ENCODE assay signal across 28 cellular contexts in genomic region chr2:14272396-14273077, GRCh38.
DNase-seq lines count a peak whose midpoint lies in the region; ATAC-seq, FAIRE-seq and TF ChIP-seq lines count a peak whose summit lies in the region.
"Had no signal": no experiment of that assay in that cellular context is flagged by ENCODE, and none has a peak within 500 bp of the region (broad histone marks: within the 10 kb centered on the region; RNA-seq: fewer than 3 reads in every experiment).

No MANE protein-coding gene starts in this region.

- H3K27ac Mint-ChIP-seq in MCF 10A (ENCODE audit: low read depth, unreplicated experiment) (peak overlapping the region; percentile 23), GM23338 (no peak overlapping the region)
- H3K27ac Mint-ChIP-seq: CD14-positive monocyte; CD4-positive, alpha-beta memory T cell had no signal

- H2BK15ac ChIP-seq in H1 (ENCODE audit: low read length) = no peak overlapping the region

- no peak overlapping the region for H3K14ac ChIP-seq in H1 (ENCODE audit: insufficient read length)

- POLR2A ChIA-PET in MCF 10A (lab: Yijun Ruan, JAX) = no interaction called here
- POLR2A ChIA-PET in H1 (lab: Charles Lee; ENCODE audit: partially characterized antibody) = no interaction called here

- 82% methylated on average over 4 of the region's 4 CpGs for WGBS in mammary epithelial cell (ENCODE audit: low coverage, missing lambda C conversion rate)
- WGBS in H1 (ENCODE audit: extremely low coverage in 1 of 2, insufficient coverage in 1 of 2, insufficient read length in 1 of 2, insufficient replicate concordance in 2 of 2, low coverage in 1 of 2, low lambda C conversion rate in 2 of 2, missing lambda C conversion rate in 1 of 2), 2 experiments = 81% methylated on average over 4 of the region's 4 CpGs; no CpG with 5 or more reads in 1 of the 2 experiments

- H2BK120ac ChIP-seq in H1 (replicated peaks; ENCODE audit: low read depth, low read length) = no peak overlapping the region

- H3K36me3 ChIP-seq in mammary epithelial cell (ENCODE audit: insufficient read depth, low read length) (no peaks in the 10 kb centered on the region), GM23338 (ENCODE audit: insufficient read depth) (no peaks in the 10 kb centered on the region), H1 (ENCODE audit: control insufficient read depth in 2 of 4, insufficient read depth in 4 of 4, low read length in 3 of 4) (no peaks in the 10 kb centered on the region)
- H3K36me3 ChIP-seq: BE2C, BLaER1 had no signal

- H3K56ac ChIP-seq in H1 (replicated peaks; ENCODE audit: insufficient read length, low read depth, low read length) = peak overlapping the region; percentile 32

- H2AK5ac ChIP-seq in H1 (ENCODE audit: low read depth, low read length) = no peak overlapping the region

- no peak overlapping the region for H3K18ac ChIP-seq in H1 (ENCODE audit: extremely low read depth, low read length)

- H2AFZ ChIP-seq in mammary epithelial cell (ENCODE audit: low read depth, low read length) = no peak overlapping the region
- 0 out of 2 replicates have a peak overlapping the region, but pooled peaks have one; percentile 10 for H2AFZ ChIP-seq in GM23338
- H2AFZ ChIP-seq in H1 (ENCODE audit: low read length) = no peak overlapping the region

- no peak overlapping the region for H3K4ac ChIP-seq in H1 (replicated peaks; ENCODE audit: insufficient read length, low read depth, low read length)

- peaks cover 4% of the 10 kb centered on the region for H3K9me3 Mint-ChIP-seq in MCF 10A (ENCODE audit: unreplicated experiment)
- H3K9me3 Mint-ChIP-seq in GM23338 = peaks cover 20% of the 10 kb centered on the region

- no peak for TF ChIP-seq POLR2A in H1 (IDR thresholded peaks at IDR 0.05; ENCODE audit: control extremely low read depth in 1 of 2, low read depth in 2 of 2, low read length in 2 of 2)

- peaks cover 8% of the 10 kb centered on the region; the same call in 1 of the 2 replicates for H3K9me2 ChIP-seq in GM23338 (ENCODE audit: insufficient read depth)

- in situ Hi-C loops in mammary epithelial cell (cut with MboI; ENCODE audit: low sequenced_read_pairs in 2 of 2) (no loop called here), GM13977 (cut with MboI; ENCODE audit: low pct_unique_long_range_greater_than_20kb, low sequenced_read_pairs, unreplicated experiment) (no loop called here)

- H4K5ac ChIP-seq in H1 (ENCODE audit: insufficient read length, low read depth, low read length) = no peak overlapping the region

- H3K23ac ChIP-seq in H1 (ENCODE audit: insufficient read length) = no peak overlapping the region

- H3F3A ChIP-seq in GM23338 (replicated peaks; ENCODE audit: low read depth) = no peaks in the 10 kb centered on the region

- H2BK12ac ChIP-seq in H1 (ENCODE audit: low read depth, low read length) = no peak overlapping the region

- no peak overlapping the region for H4K91ac ChIP-seq in H1 (replicated peaks; ENCODE audit: insufficient read length, low read length)

- H3K9ac ChIP-seq in mammary epithelial cell (ENCODE audit: insufficient read depth, low read length) = no peak overlapping the region
- H3K9ac ChIP-seq in H1 (replicated peaks in 1 of 4; ENCODE audit: extremely low read depth in 1 of 4, low read depth in 3 of 4, low read length in 3 of 4) = no peak overlapping the region
- H3K9ac ChIP-seq: BLaER1 had no signal

- intact Hi-C loops in MCF 10A (cut with micrococcal nuclease) = no loop called here
- intact Hi-C loops in mammary epithelial cell (cut with micrococcal nuclease) = no loop called here
- intact Hi-C loops in left colon (cut with DNase I, micrococcal nuclease) = no loop called here

- no peak for ATAC-seq in GM23338
- ATAC-seq in left colon = peak; percentile 59
- no peak for ATAC-seq in HG03378 (IDR thresholded peaks at IDR 0.05; ENCODE audit: unreplicated experiment)
- ATAC-seq: GM12878 had no signal

- H3K27me3 Mint-ChIP-seq in MCF 10A (ENCODE audit: insufficient read depth, unreplicated experiment) (no peaks in the 10 kb centered on the region), GM23338 (ENCODE audit: insufficient read depth, low read depth, poor library complexity) (no peaks in the 10 kb centered on the region)
- H3K27me3 Mint-ChIP-seq: CD4-positive, alpha-beta memory T cell; CD4-positive, CD25-positive, alpha-beta regulatory T cell; CD8-positive, alpha-beta memory T cell had no signal

- no peak for TF ChIP-seq RAD21 in H1 (IDR thresholded peaks at IDR 0.05 in 1 of 2, conservative IDR thresholded peaks at IDR 0.05 in 1 of 2; ENCODE audit: low read depth in 2 of 2, low read length in 2 of 2)

- H3K27me3 ChIP-seq in mammary epithelial cell (ENCODE audit: insufficient read depth, low read length) (no peaks in the 10 kb centered on the region), GM23338 (ENCODE audit: insufficient read depth) (no peaks in the 10 kb centered on the region), H1 (replicated peaks in 1 of 4; ENCODE audit: control insufficient read depth in 3 of 4, extremely low read depth in 1 of 4, insufficient read depth in 3 of 4, low read length in 3 of 4) (no peaks in the 10 kb centered on the region)
- H3K27me3 ChIP-seq: BLaER1 had no signal

- H3K4me2 ChIP-seq in mammary epithelial cell (ENCODE audit: insufficient read depth, low read depth, low read length) = no peak overlapping the region
- H3K4me2 ChIP-seq in GM23338 = no peak overlapping the region
- no peak overlapping the region for H3K4me2 ChIP-seq in H1 (ENCODE audit: insufficient read depth in 1 of 2, low read depth in 2 of 2, low read length in 2 of 2)
- H3K4me2 ChIP-seq: BLaER1 had no signal

- DNase-seq in MCF 10A (ENCODE audit: unreplicated experiment) (no peak), mammary epithelial cell (no peak), GM23338 (ENCODE audit: low spot score) (no peak), H1 (ENCODE audit: low read depth in 1 of 2, low spot score in 2 of 2) (no peak), left colon (no peak), GM13977 (ENCODE audit: low spot score) (no peak), NCI-H1694 treated with DMSO at 0.1 percent for 48 hours (lab: John Stamatoyannopoulos, UW) (no peak)
- DNase-seq: 8988T; ACHN; BE2C; C1 segment of cervical spinal cord; CD4-positive, alpha-beta memory T cell; CD4-positive, CD25-positive, alpha-beta regulatory T cell; CD8-positive, alpha-beta memory T cell; COR-L47; DMS 273 treated with DMSO at 0.1 percent for 48 hours; DMS153; DMS53; DMS79; DND-41; EL; GDM1 had no signal

- H3K79me1 ChIP-seq in H1 (ENCODE audit: low read depth, low read length) = no peaks in the 10 kb centered on the region

- H3K36me3 Mint-ChIP-seq in MCF 10A (ENCODE audit: insufficient read depth, unreplicated experiment) = no peaks in the 10 kb centered on the region
- H3K36me3 Mint-ChIP-seq in GM23338 (ENCODE audit: low read depth) = peaks cover 16% of the 10 kb centered on the region
- H3K36me3 Mint-ChIP-seq: CD14-positive monocyte; CD4-positive, alpha-beta memory T cell; CD4-positive, CD25-positive, alpha-beta regulatory T cell; CD8-positive, alpha-beta memory T cell had no signal

- H3K4me3 ChIP-seq in mammary epithelial cell (replicated peaks in 1 of 3; ENCODE audit: insufficient read depth in 1 of 3, low read depth in 2 of 3, low read length in 3 of 3) = no peak overlapping the region
- H3K4me3 ChIP-seq in GM23338 = no peak overlapping the region
- no peak overlapping the region for H3K4me3 ChIP-seq in H1 (ENCODE audit: extremely low read depth in 1 of 4, insufficient read depth in 2 of 4, low read depth in 3 of 4, low read length in 4 of 4)
- H3K4me3 ChIP-seq: BLaER1, GM12878 had no signal

- dilution Hi-C loops in mammary epithelial cell (cut with HindIII; ENCODE audit: low sequenced_read_pairs) = no loop called here

- H3K9me3 ChIP-seq in mammary epithelial cell (replicated peaks; ENCODE audit: insufficient read depth, low read length) (no peaks in the 10 kb centered on the region), H1 (ENCODE audit: insufficient read depth in 2 of 2, low read depth in 1 of 2, low read length in 1 of 2) (peaks cover 2 to 7% of the 10 kb centered on the region in 2 experiments; a peak in 1 of 4 replicates)
- H3K9me3 ChIP-seq: BE2C, BLaER1 had no signal

- BruUV-seq in MCF 10A (replicated peaks; lab: Mats Ljungman, UMichigan) (no TSS peak), mammary epithelial cell (replicated peaks; lab: Mats Ljungman, UMichigan) (no TSS peak)

- no peak overlapping the region for H3K4me3 Mint-ChIP-seq in MCF 10A (ENCODE audit: unreplicated experiment)
- H3K4me3 Mint-ChIP-seq in GM23338 = no peak overlapping the region
- H3K4me3 Mint-ChIP-seq: CD14-positive monocyte; CD4-positive, alpha-beta memory T cell; CD4-positive, CD25-positive, alpha-beta regulatory T cell; CD8-positive, alpha-beta memory T cell had no signal

- H3K4me1 ChIP-seq in mammary epithelial cell (ENCODE audit: insufficient read depth, low read length) (no peaks in the 10 kb centered on the region), GM23338 (ENCODE audit: insufficient read depth) (no peaks in the 10 kb centered on the region), H1 (replicated peaks in 1 of 4; ENCODE audit: control insufficient read depth in 3 of 4, insufficient read depth in 4 of 4, low read length in 3 of 4) (no peaks in the 10 kb centered on the region)
- H3K4me1 ChIP-seq: BE2C had no signal

- FAIRE-seq in H1 (lab: Jason Lieb, UNC) = no peak
- FAIRE-seq: A204.1, GM12878, GM19239 had no signal

- no peak overlapping the region for H2BK5ac ChIP-seq in H1 (ENCODE audit: low read depth, low read length)

- H3K27ac ChIP-seq in mammary epithelial cell (ENCODE audit: insufficient read depth, low read depth, low read length) (no peak overlapping the region), GM23338 (ENCODE audit: low read depth) (no peak overlapping the region), H1 (ENCODE audit: low read depth, low read length) (no peak overlapping the region)
- H3K27ac ChIP-seq: BLaER1 had no signal

- no peak overlapping the region for H4K8ac ChIP-seq in H1 (ENCODE audit: extremely low read depth, insufficient read depth, low read length)

- no peak overlapping the region for H2BK20ac ChIP-seq in H1 (ENCODE audit: low read length)

- no peaks in the 10 kb centered on the region for H4K20me1 ChIP-seq in mammary epithelial cell (ENCODE audit: insufficient read depth, low read length)
- H4K20me1 ChIP-seq in GM23338 (replicated peaks; ENCODE audit: insufficient read depth) = no peaks in the 10 kb centered on the region
- no peaks in the 10 kb centered on the region for H4K20me1 ChIP-seq in H1 (replicated peaks in 1 of 2; ENCODE audit: control insufficient read depth in 1 of 2, insufficient read depth in 2 of 2, low read length in 2 of 2)
- H4K20me1 ChIP-seq: BLaER1 had no signal

- TF ChIP-seq EP300 in H1 (IDR thresholded peaks at IDR 0.05; ENCODE audit: borderline replicate concordance in 1 of 2, low read depth in 2 of 2, low read length in 2 of 2) = no peak

- TF ChIP-seq CTCF in MCF 10A (IDR thresholded peaks at IDR 0.05; ENCODE audit: unreplicated experiment) (no peak), mammary epithelial cell (conservative IDR thresholded peaks at IDR 0.05 in 1 of 2, IDR thresholded peaks at IDR 0.05 in 1 of 2; ENCODE audit: extremely low read depth in 1 of 2, insufficient read depth in 1 of 2, low read depth in 1 of 2, low read length in 2 of 2) (no peak), GM23338 (conservative IDR thresholded peaks at IDR 0.05; ENCODE audit: low read depth in 2 of 2) (no peak), H1 (IDR thresholded peaks at IDR 0.05; ENCODE audit: control extremely low read depth in 1 of 3, insufficient read depth in 1 of 3, low read depth in 1 of 3, low read length in 3 of 3) (no peak), GM13977 (IDR thresholded peaks at IDR 0.05; ENCODE audit: extremely low read depth, insufficient read depth, missing control alignments) (no peak)

- H3K4me1 Mint-ChIP-seq in MCF 10A (ENCODE audit: insufficient read depth, unreplicated experiment) = no peaks in the 10 kb centered on the region
- no peaks in the 10 kb centered on the region for H3K4me1 Mint-ChIP-seq in GM23338
- H3K4me1 Mint-ChIP-seq: CD14-positive monocyte; CD4-positive, alpha-beta memory T cell; CD4-positive, CD25-positive, alpha-beta regulatory T cell; CD8-positive, alpha-beta memory T cell had no signal

- H3K23me2 ChIP-seq in H1 (ENCODE audit: low read depth, low read length) = no peaks in the 10 kb centered on the region

- H3K79me2 ChIP-seq in mammary epithelial cell (ENCODE audit: insufficient read depth, low read length) (no peaks in the 10 kb centered on the region), GM23338 (replicated peaks; ENCODE audit: insufficient read depth) (no peaks in the 10 kb centered on the region), H1 (ENCODE audit: control insufficient read depth in 1 of 2, insufficient read depth in 2 of 2, low read length in 2 of 2) (no peaks in the 10 kb centered on the region)

- CTCF ChIA-PET in MCF 10A (lab: Yijun Ruan, JAX) (interaction anchor here (0.7 kb wide), 1 partner anchor 789 kb away, joined by 3 read pairs; no protein-coding TSS in a partner anchor), mammary epithelial cell (lab: Charles Lee; ENCODE audit: low non-redundant PET) (no interaction called here), H1 (lab: Charles Lee; ENCODE audit: partially characterized antibody) (no interaction called here)
